15 cellular contexts compared by ENCODE assay signal in genomic region chr7:120807390-120807789, GRCh38. TPM values are rescaled to one million over a fixed set of nuclear protein-coding genes. Genes with fewer than 3 reads are reported as not detected.
A peak's percentile ranks its signal among the peaks of the same experiment; 100 is the strongest.
DNase-seq lines count a peak whose midpoint lies in the region; ATAC-seq, FAIRE-seq and TF ChIP-seq lines count a peak whose summit lies in the region.
"Had no signal": no experiment of that assay in that cellular context is flagged by ENCODE, and none has a peak within 500 bp of the region (broad histone marks: within the 10 kb centered on the region; RNA-seq: fewer than 3 reads in every experiment).

No MANE protein-coding gene starts in this region.

- RAD21 ChIA-PET in GM12878 (lab: Charles Lee; ENCODE audit: unreplicated experiment), result interaction anchor here (0.8 to 4.9 kb wide), 21 partner anchors 11 to 136 kb away, joined by 3 to 38 read pairs (median 11); partner anchors contain the start of gene TSPAN12

- POLR2A ChIA-PET in GM12878 (lab: Charles Lee), result interaction anchor here (1.0 to 2.1 kb wide), 5 partner anchors 23 to 50 kb away, joined by 3 to 13 read pairs (median 5); partner anchors contain the start of gene TSPAN12

- no peak overlapping the region for H3K4me3 ChIP-seq in GM12878
- no peak overlapping the region for H3K4me3 ChIP-seq in tibial artery
- H3K4me3 ChIP-seq: BLaER1, GM23338 had no signal

- no peak overlapping the region for H2AFZ ChIP-seq in GM12878 (ENCODE audit: control insufficient read depth, low read depth, low read length)
- H2AFZ ChIP-seq: GM23338 had no signal

- no peak for TF ChIP-seq RAD21 in GM12878 (IDR thresholded peaks at IDR 0.05; ENCODE audit: insufficient read depth, low read depth, low read length)

- H3K4me1 Mint-ChIP-seq in osteocyte (ENCODE audit: unreplicated experiment), result peaks cover 29% of the 10 kb centered on the region
- no peaks in the 10 kb centered on the region for H3K4me1 Mint-ChIP-seq in activated CD4-positive, alpha-beta T cell treated with anti-CD3 and anti-CD28 coated beads, Interleukin-2, amount 10 ng/mL, durations not matched to agents 24 days and 14 days

- H4K20me1 ChIP-seq in GM12878 (ENCODE audit: control insufficient read depth, insufficient read depth), result no peaks in the 10 kb centered on the region
- H4K20me1 ChIP-seq: BLaER1 had no signal

- H3K4me3 Mint-ChIP-seq in osteocyte (ENCODE audit: unreplicated experiment), result no peak overlapping the region
- no peak overlapping the region for H3K4me3 Mint-ChIP-seq in activated CD4-positive, alpha-beta T cell treated with anti-CD3 and anti-CD28 coated beads, Interleukin-2, amount 10 ng/mL, durations not matched to agents 24 days and 14 days
- H3K4me3 Mint-ChIP-seq: CD8-positive, alpha-beta T cell; GM23338 had no signal

- H3K9me3 Mint-ChIP-seq in osteocyte (ENCODE audit: unreplicated experiment), result no peaks in the 10 kb centered on the region
- H3K9me3 Mint-ChIP-seq in activated CD4-positive, alpha-beta T cell treated with anti-CD3 and anti-CD28 coated beads, Interleukin-2, amount 10 ng/mL, durations not matched to agents 24 days and 14 days, result no peaks in the 10 kb centered on the region
- H3K9me3 Mint-ChIP-seq: CD8-positive, alpha-beta T cell; GM23338 had no signal

- in situ Hi-C loops in GM12878 (cut with MboI), result no loop called here

- intact Hi-C loops in GM12878 (cut with micrococcal nuclease; ENCODE audit: unreplicated experiment), result loop anchor here (2.0 to 5.0 kb wide), 3 partner anchors 21 to 275 kb away; no protein-coding TSS in a partner anchor
- intact Hi-C loops in tibial artery (cut with DNase I; ENCODE audit: low total_unique reads), result no loop called here
- intact Hi-C loops in activated CD4-positive, alpha-beta T cell treated with anti-CD3 and anti-CD28 coated beads, Interleukin-2, amount 10 ng/mL, durations not matched to agents 24 days and 14 days (cut with micrococcal nuclease), result loop anchor here (5.0 kb wide), 2 partner anchors 50 to 300 kb away; partner anchors contain the start of gene TSPAN12

- H3K36me3 ChIP-seq in GM12878 (ENCODE audit: control insufficient read depth in 2 of 2, insufficient read depth in 2 of 2, low read length in 1 of 2) (no peaks in the 10 kb centered on the region; a peak in 1 of 4 replicates), tibial artery (no peaks in the 10 kb centered on the region)
- H3K36me3 ChIP-seq: BLaER1 had no signal

- CTCF ChIA-PET in GM12878 (lab: Yijun Ruan, JAX), result interaction anchor here (0.7 to 9.1 kb wide), 27 partner anchors 9 to 275 kb away, joined by 3 to 104 read pairs (median 6); partner anchors contain the start of gene TSPAN12

- SMC1A ChIA-PET in GM12878 (lab: Charles Lee; ENCODE audit: uncharacterized antibody, unreplicated experiment), result interaction anchor here (0.8 to 8.3 kb wide), 28 partner anchors 9 to 157 kb away, joined by 3 to 83 read pairs (median 11); partner anchors contain the start of gene ING3

- H3K27ac Mint-ChIP-seq in osteocyte (ENCODE audit: unreplicated experiment), result peak overlapping the region; percentile 84
- no peak overlapping the region for H3K27ac Mint-ChIP-seq in activated CD4-positive, alpha-beta T cell treated with anti-CD3 and anti-CD28 coated beads, Interleukin-2, amount 10 ng/mL, durations not matched to agents 24 days and 14 days
- H3K27ac Mint-ChIP-seq: CD8-positive, alpha-beta T cell; GM23338 had no signal

- no peaks in the 10 kb centered on the region for H3K27me3 Mint-ChIP-seq in osteocyte (ENCODE audit: unreplicated experiment)
- peaks cover 2% of the 10 kb centered on the region for H3K27me3 Mint-ChIP-seq in activated CD4-positive, alpha-beta T cell treated with anti-CD3 and anti-CD28 coated beads, Interleukin-2, amount 10 ng/mL, durations not matched to agents 24 days and 14 days

- no TSS peak for BruUV-seq in GM12878 (replicated peaks; lab: Mats Ljungman, UMichigan)

- H3K4me1 ChIP-seq in GM12878 (ENCODE audit: control insufficient read depth, insufficient read depth, low read length) (no peaks in the 10 kb centered on the region), tibial artery (peaks cover 0 to 29% (median 14%) of the 10 kb centered on the region in 4 donors)
- H3K4me1 ChIP-seq: BLaER1 had no signal

- ATAC-seq in GM12878, result peak; percentile 36
- ATAC-seq: CD8-positive, alpha-beta T cell; GM23338; HCT116 had no signal

- TF ChIP-seq EP300 in GM12878 (IDR thresholded peaks at IDR 0.05; ENCODE audit: borderline replicate concordance in 1 of 2, control insufficient read depth in 1 of 2, low read depth in 2 of 2, low read length in 2 of 2), result no peak

- no peak overlapping the region for H3K9ac ChIP-seq in GM12878 (ENCODE audit: control insufficient read depth, insufficient read depth, low read length)
- H3K9ac ChIP-seq: BLaER1 had no signal

- H3K9me3 ChIP-seq in GM12878 (replicated peaks; ENCODE audit: control insufficient read depth, insufficient read depth, low read length), result no peaks in the 10 kb centered on the region
- H3K9me3 ChIP-seq in tibial artery, result no peaks in the 10 kb centered on the region
- H3K9me3 ChIP-seq: BLaER1 had no signal

- H3K27me3 ChIP-seq in GM12878 (replicated peaks in 1 of 2; ENCODE audit: control insufficient read depth in 2 of 2, insufficient read depth in 2 of 2, low read length in 1 of 2) (no peaks in the 10 kb centered on the region), tibial artery (no peaks in the 10 kb centered on the region)
- H3K27me3 ChIP-seq: BLaER1 had no signal

- 89% methylated on average over 2 of the region's 2 CpGs for WGBS in GM12878 (ENCODE audit: insufficient coverage, insufficient replicate concordance, low lambda C conversion rate, missing lambda C conversion rate)

- H3K36me3 Mint-ChIP-seq in osteocyte (ENCODE audit: unreplicated experiment), result peaks cover 13% of the 10 kb centered on the region
- no peaks in the 10 kb centered on the region for H3K36me3 Mint-ChIP-seq in activated CD4-positive, alpha-beta T cell treated with anti-CD3 and anti-CD28 coated beads, Interleukin-2, amount 10 ng/mL, durations not matched to agents 24 days and 14 days (ENCODE audit: low read depth)
- H3K36me3 Mint-ChIP-seq: CD8-positive, alpha-beta T cell had no signal

- peak; percentile 18 for FAIRE-seq in GM18507 (lab: Jason Lieb, UNC)
- no peak for FAIRE-seq in GM12878 (lab: Jason Lieb, UNC)

- TF ChIP-seq CTCF in GM12878 (IDR thresholded peaks at IDR 0.05 in 2 of 3, conservative IDR thresholded peaks at IDR 0.05 in 1 of 3; ENCODE audit: control insufficient read depth in 2 of 3, extremely low read depth in 1 of 3, insufficient read depth in 1 of 3, low read depth in 3 of 3, low read length in 3 of 3) (no peak), osteocyte (IDR thresholded peaks at IDR 0.05) (no peak), tibial artery (IDR thresholded peaks at IDR 0.05) (no peak)

- no peak overlapping the region for H3K4me2 ChIP-seq in GM12878 (ENCODE audit: control insufficient read depth, insufficient read depth)
- H3K4me2 ChIP-seq: BLaER1, GM23338 had no signal

- H3K27ac ChIP-seq in GM12878 (ENCODE audit: control insufficient read depth, insufficient read depth) (no peak overlapping the region), tibial artery (peak overlapping the region; percentile 55 to 68), caudate nucleus (ENCODE audit: low read depth, low read length) (no peak overlapping the region)
- H3K27ac ChIP-seq: BLaER1 had no signal

- no peaks in the 10 kb centered on the region for H3K79me2 ChIP-seq in GM12878 (ENCODE audit: control insufficient read depth, insufficient read depth, low read length)

- DNase-seq in GM18507 (ENCODE audit: extremely low spot score, insufficient read length, low read depth) (no peak), GM12878 (ENCODE audit: low read depth, low spot score) (no peak), osteocyte (ENCODE audit: extremely low spot score, unreplicated experiment) (no peak), tibial artery (no peak), caudate nucleus (lab: John Stamatoyannopoulos, UW) (no peak)
- DNase-seq in stimulated activated CD4-positive, alpha-beta T cell treated with anti-CD3 and anti-CD28 coated beads, Interleukin-2, amount 100 ng/mL, for 48 hours, result no peak
- DNase-seq in activated CD4-positive, alpha-beta T cell treated with anti-CD3 and anti-CD28 coated beads, Interleukin-2, amount 10 ng/mL, durations not matched to agents 24 days and 14 days, result no peak
- DNase-seq: 8988T; Calu3; CD8-positive, alpha-beta T cell; DMS79 treated with DMSO at 0.1 percent for 48 hours; GF-D8 had no signal

- TF ChIP-seq POLR2A in GM12878 (IDR thresholded peaks at IDR 0.05; ENCODE audit: low read depth, low read length), result no peak

TF ChIP-seq in GM12878, 131 proteins besides CTCF, POLR2A, EP300 and RAD21:
- no peak for TF ChIP-seq HDAC2 (IDR thresholded peaks at IDR 0.05)
- peak; percentile 46; the same call in 1 of the 2 replicates for TF ChIP-seq PKNOX1 (IDR thresholded peaks at IDR 0.05)
TF ChIP-seq in GM12878: peak in this region for 1.

RNA-seq across cellular contexts. Expression of gene TSPAN12, which starts 50.6 kb away (rescaled TPM):
- 51.8 and 55.1 TPM in 2 replicates for total RNA-seq in GM12878 (2013; cell fraction: nucleolus; rRNA removed)
- total RNA-seq in GM12878 (2014; rRNA removed), result 1.5 and 1.6 TPM in 2 replicates
- total RNA-seq in GM12878 (2014; rRNA removed; fragmentation: Illumina TruSeq; extraction: Trizol), result 0.67 and 0.78 TPM in 2 replicates
- total RNA-seq in GM12878 (2021), result 1.3 and 1.9 TPM in 2 replicates
- polyA plus RNA-seq in GM12878 (2011; ENCODE audit: low read depth), result 2.2 TPM
- 110 and 170 TPM in 2 replicates for polyA plus RNA-seq in GM12878 (2011; rRNA removed)
- polyA plus RNA-seq in GM12878 (2011; cell fraction: cytosol; rRNA removed), result 42.5 and 49.2 TPM in 2 replicates
- 58.2 and 70.6 TPM in 2 replicates for polyA plus RNA-seq in GM12878 (2011; cell fraction: nucleus; rRNA removed)
- polyA plus RNA-seq in GM12878 (2012), result 2.7 and 5.7 TPM in 2 replicates
- 1.2 and 2.1 TPM in 2 replicates for polyA plus RNA-seq in GM12878 (2014; fragmentation: Illumina TruSeq; extraction: Trizol)
- polyA plus RNA-seq in GM12878 (2014; fragmentation: Nextera tagmentation; extraction: Ambion mirVana), result 1 to 10 TPM in 1 of 2 experiments, under 1 TPM in 1; 0.75 to 1.3 TPM
- polyA plus RNA-seq in GM12878 (2014; rRNA removed), result 0.74 and 1.3 TPM in 2 replicates
- polyA plus RNA-seq in GM12878 (2016; fragmentation: Nextera tagmentation; extraction: Ambion mirVana), result 1 to 10 TPM; 2.0 to 2.2 TPM
- 260 and 359 TPM in 2 replicates for polyA minus RNA-seq in GM12878 (2011; rRNA and poly(A)+ RNA removed)
- polyA minus RNA-seq in GM12878 (2011; cell fraction: cytosol; rRNA and poly(A)+ RNA removed), result 41.4 and 43.4 TPM in 2 replicates
- 56.7 and 70.8 TPM in 2 replicates for polyA minus RNA-seq in GM12878 (2011; cell fraction: nucleus; rRNA and poly(A)+ RNA removed)
- total RNA-seq in osteocyte, result 13.2 and 14.0 TPM in 2 replicates
- total RNA-seq in activated CD4-positive, alpha-beta T cell treated with anti-CD3 and anti-CD28 coated beads, Interleukin-2, amount 10 ng/mL, durations not matched to agents 24 days and 14 days, result not detected in 2 replicates
- total RNA-seq: CD8-positive, alpha-beta T cell had no signal

Comparison
In these comparisons a context has a peak if more than half of its experiments do, and no peak if none do; other contexts are left out.
1. H3K27ac ChIP-seq: peak in tibial artery (2 of 2); none in GM12878 (single experiment) and caudate nucleus (single experiment).